Comparison of ENCODE assay signal across 1 cellular context in genomic region chr5:178626484-178627258, GRCh38.
A peak's percentile ranks its signal among the peaks of the same experiment; 100 is the strongest.
TF ChIP-seq lines count a peak whose summit lies in the region.

TSS of gene CLK4 (minus strand) at chr5:178627050. CDS start at chr5:178623416, 3,634 bp downstream.

TF ChIP-seq in HEK293, 187 proteins besides CTCF, POLR2A, EP300 and RAD21 (continued from another document and continues in another):
- TF ChIP-seq ZNF639 (tag by site-specific recombination; IDR thresholded peaks at IDR 0.05) (peak; percentile 34; the same call in 1 of the 2 replicates), ZNF449 (tag by site-specific recombination; IDR thresholded peaks at IDR 0.05) (no peak), ZNF692 (tag by site-specific recombination; IDR thresholded peaks at IDR 0.05) (peak; percentile 86), ZNF473 (tag by site-specific recombination; IDR thresholded peaks at IDR 0.05) (no peak), ZNF623 (tag by site-specific recombination; IDR thresholded peaks at IDR 0.05) (no peak; the same call in 1 of the 2 replicates), HOXC10 (CRISPR knock-in tag; IDR thresholded peaks at IDR 0.05) (no peak), ZNF530 (tag by site-specific recombination; IDR thresholded peaks at IDR 0.05; ENCODE audit: low read depth) (no peak), ZNF510 (tag by site-specific recombination; IDR thresholded peaks at IDR 0.05; ENCODE audit: insufficient replicate concordance) (no peak), ZNF335 (tag by site-specific recombination; conservative IDR thresholded peaks at IDR 0.05) (peak; percentile 97), TCF7L2 (IDR thresholded peaks at IDR 0.05; ENCODE audit: borderline replicate concordance, low read depth, low read length) (no peak), PRDM2 (tag by site-specific recombination; IDR thresholded peaks at IDR 0.05; ENCODE audit: borderline replicate concordance) (no peak), ZBTB1 (tag by site-specific recombination; IDR thresholded peaks at IDR 0.05) (0 out of 2 replicates have a peak, but pooled peaks have one; percentile 36), ZNF354C (tag by site-specific recombination; IDR thresholded peaks at IDR 0.05; ENCODE audit: borderline replicate concordance, low read depth) (no peak), INSM2 (tag by site-specific recombination; IDR thresholded peaks at IDR 0.05) (peak; percentile 99), ZNF571 (tag by site-specific recombination; IDR thresholded peaks at IDR 0.05) (no peak), ZNF791 (tag by site-specific recombination; IDR thresholded peaks at IDR 0.05) (no peak), ZNF239 (tag by site-specific recombination; IDR thresholded peaks at IDR 0.05) (no peak), ZSCAN23 (tag by site-specific recombination; IDR thresholded peaks at IDR 0.05) (0 out of 2 replicates have a peak, but pooled peaks have one; percentile 24), ZNF621 (tag by site-specific recombination; IDR thresholded peaks at IDR 0.05) (no peak), ZNF214 (tag by site-specific recombination; IDR thresholded peaks at IDR 0.05; ENCODE audit: borderline replicate concordance) (no peak), ZNF670 (tag by site-specific recombination; IDR thresholded peaks at IDR 0.05; ENCODE audit: low read depth) (no peak), ZNF843 (tag by site-specific recombination; IDR thresholded peaks at IDR 0.05) (peak; percentile 45; the same call in 1 of the 2 replicates), KLF1 (tag by site-specific recombination; IDR thresholded peaks at IDR 0.05) (no peak; the same call in none of the 2 replicates), TRIM28 (IDR thresholded peaks at IDR 0.05; ENCODE audit: borderline replicate concordance, low read length) (no peak), ZNF521 (tag by site-specific recombination; IDR thresholded peaks at IDR 0.05) (no peak), ZNF23 (tag by site-specific recombination; IDR thresholded peaks at IDR 0.05; ENCODE audit: borderline replicate concordance) (no peak), ZNF404 (tag by site-specific recombination; IDR thresholded peaks at IDR 0.05) (no peak), BCL11B (tag by site-specific recombination; IDR thresholded peaks at IDR 0.05; ENCODE audit: low read depth) (no peak), FEZF1 (tag by site-specific recombination; IDR thresholded peaks at IDR 0.05) (no peak), ZNF133 (tag by site-specific recombination; IDR thresholded peaks at IDR 0.05) (no peak), ZNF518A (tag by site-specific recombination; conservative IDR thresholded peaks at IDR 0.05; ENCODE audit: low read depth) (no peak), MYNN (tag by site-specific recombination; IDR thresholded peaks at IDR 0.05; ENCODE audit: borderline replicate concordance) (no peak), ZNF266 (tag by site-specific recombination; IDR thresholded peaks at IDR 0.05; ENCODE audit: low read depth) (no peak), ZNF548 (tag by site-specific recombination; IDR thresholded peaks at IDR 0.05) (peak; percentile 60; the same call in 1 of the 2 replicates), ZNF280D (tag by site-specific recombination; IDR thresholded peaks at IDR 0.05) (peak; percentile 75; the same call in 1 of the 2 replicates), ZNF677 (tag by site-specific recombination; IDR thresholded peaks at IDR 0.05) (no peak), ZXDB (tag by site-specific recombination; IDR thresholded peaks at IDR 0.05) (peak; percentile 79), ZNF341 (tag by site-specific recombination; IDR thresholded peaks at IDR 0.05; ENCODE audit: low read depth) (no peak), ZNF221 (tag by site-specific recombination; IDR thresholded peaks at IDR 0.05; ENCODE audit: borderline replicate concordance) (no peak), KLF7 (tag by site-specific recombination; IDR thresholded peaks at IDR 0.05; ENCODE audit: borderline replicate concordance) (no peak), ZBTB20 (tag by site-specific recombination; IDR thresholded peaks at IDR 0.05) (peak; percentile 90)
